In the genomic region with DNA sequence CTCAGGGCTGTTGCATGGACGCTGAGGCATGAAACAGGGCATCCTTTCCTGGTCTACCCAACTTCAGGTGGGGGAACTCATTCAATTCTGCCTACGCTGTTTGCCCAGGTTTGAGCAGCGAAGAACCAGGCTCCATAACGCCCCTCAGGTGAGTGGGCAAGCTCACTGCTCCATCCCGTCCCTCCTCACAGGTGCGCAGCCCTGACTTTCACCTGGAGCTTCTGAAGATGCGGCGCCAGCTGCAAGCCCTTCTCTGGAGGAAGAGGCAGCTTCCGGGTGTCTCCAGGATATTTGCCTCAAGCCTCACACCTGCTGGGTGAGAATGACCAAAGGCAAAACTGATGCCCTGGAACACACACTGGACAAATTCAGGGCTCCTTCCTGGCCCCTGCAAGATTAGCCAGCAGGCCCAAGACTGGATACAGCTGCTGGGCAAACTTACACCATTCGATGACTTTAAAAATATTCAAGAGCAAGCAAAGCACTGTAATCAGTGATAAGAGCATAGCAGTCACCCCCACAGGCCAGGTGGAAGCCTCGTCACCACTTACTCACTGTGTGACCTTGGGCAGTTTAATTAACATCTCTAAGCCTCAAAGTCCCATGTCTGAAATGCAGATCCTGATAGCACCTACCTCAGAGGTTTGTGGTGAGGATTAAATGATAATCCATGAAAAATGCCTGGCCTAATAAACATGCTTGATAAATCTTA, we compare ENCODE assay signal across 13 cellular contexts.
"Had no signal": no experiment of that assay in that cellular context is flagged by ENCODE, and none has a peak within 500 bp of the region (broad histone marks: within the 10 kb centered on the region; RNA-seq: fewer than 3 reads in every experiment).

No MANE protein-coding gene starts in this region.

- H3K4me1 ChIP-seq: sigmoid colon, tibial artery, vagina had no signal

- H3K27me3 ChIP-seq: ovary, sigmoid colon, tibial artery, vagina had no signal

- H3K4me3 Mint-ChIP-seq: activated T-cell treated with anti-CD3 and anti-CD28 coated beads, Interleukin-2, amount 50 U/mL, for 24 hours; neural crest cell; stimulated activated memory B cell treated with anti-CD40 and anti-IgM and Interleukin-4, amounts not matched to agents 10 μg/mL and 1 μg/mL and 100 μg/mL, for 72 hours had no signal

- H3K9me3 ChIP-seq: ovary, tibial artery, vagina had no signal

- H3K36me3 ChIP-seq: ovary, sigmoid colon, tibial artery, vagina had no signal

- H3K9me3 Mint-ChIP-seq: activated T-cell treated with anti-CD3 and anti-CD28 coated beads, Interleukin-2, amount 50 U/mL, for 24 hours; neural crest cell had no signal

- H3K4me1 Mint-ChIP-seq: neural crest cell; stimulated activated memory B cell treated with anti-CD40 and anti-IgM and Interleukin-4, amounts not matched to agents 10 μg/mL and 1 μg/mL and 100 μg/mL, for 72 hours had no signal

- H3K27ac ChIP-seq: ovary, sigmoid colon, tibial artery, vagina had no signal

- H3K27ac Mint-ChIP-seq: activated T-cell treated with anti-CD3 and anti-CD28 coated beads, Interleukin-2, amount 50 U/mL, for 24 hours; stimulated activated memory B cell treated with anti-CD40 and anti-IgM and Interleukin-4, amounts not matched to agents 10 μg/mL and 1 μg/mL and 100 μg/mL, for 72 hours had no signal

- ATAC-seq: activated naive CD4-positive, alpha-beta T cell treated with anti-CD3 and anti-CD28 coated beads, Interleukin-2, amount 50 U/mL, for 72 hours; stimulated activated memory B cell treated with anti-CD40 and anti-IgM and Interleukin-4, amounts not matched to agents 10 μg/mL and 1 μg/mL and 100 μg/mL, for 72 hours had no signal

- H3K27me3 Mint-ChIP-seq: activated T-cell treated with anti-CD3 and anti-CD28 coated beads, Interleukin-2, amount 50 U/mL, for 24 hours had no signal

- DNase-seq: activated effector memory CD4-positive, alpha-beta T cell treated with Interleukin-2 at 50 U/mL for 16 hours; activated T-cell treated with anti-CD3 and anti-CD28 coated beads, Interleukin-2, amount 50 U/mL, for 24 hours; foreskin fibroblast; hypothalamus; kidney glomerular epithelial cell; ovary; sigmoid colon; stimulated activated CD4-positive, alpha-beta T cell treated with anti-CD3 and anti-CD28 coated beads, Interleukin-12 subunit alpha, Interleukin-12 subunit beta, amount 100 ng/mL, for 4 hours; tibial artery had no signal

- H3K36me3 Mint-ChIP-seq: stimulated activated memory B cell treated with anti-CD40 and anti-IgM and Interleukin-4, amounts not matched to agents 10 μg/mL and 1 μg/mL and 100 μg/mL, for 72 hours had no signal

- H3K4me3 ChIP-seq: ovary, sigmoid colon, tibial artery, vagina had no signal
